Comparison of ENCODE assay signal across 8 cellular contexts in the genomic region with DNA sequence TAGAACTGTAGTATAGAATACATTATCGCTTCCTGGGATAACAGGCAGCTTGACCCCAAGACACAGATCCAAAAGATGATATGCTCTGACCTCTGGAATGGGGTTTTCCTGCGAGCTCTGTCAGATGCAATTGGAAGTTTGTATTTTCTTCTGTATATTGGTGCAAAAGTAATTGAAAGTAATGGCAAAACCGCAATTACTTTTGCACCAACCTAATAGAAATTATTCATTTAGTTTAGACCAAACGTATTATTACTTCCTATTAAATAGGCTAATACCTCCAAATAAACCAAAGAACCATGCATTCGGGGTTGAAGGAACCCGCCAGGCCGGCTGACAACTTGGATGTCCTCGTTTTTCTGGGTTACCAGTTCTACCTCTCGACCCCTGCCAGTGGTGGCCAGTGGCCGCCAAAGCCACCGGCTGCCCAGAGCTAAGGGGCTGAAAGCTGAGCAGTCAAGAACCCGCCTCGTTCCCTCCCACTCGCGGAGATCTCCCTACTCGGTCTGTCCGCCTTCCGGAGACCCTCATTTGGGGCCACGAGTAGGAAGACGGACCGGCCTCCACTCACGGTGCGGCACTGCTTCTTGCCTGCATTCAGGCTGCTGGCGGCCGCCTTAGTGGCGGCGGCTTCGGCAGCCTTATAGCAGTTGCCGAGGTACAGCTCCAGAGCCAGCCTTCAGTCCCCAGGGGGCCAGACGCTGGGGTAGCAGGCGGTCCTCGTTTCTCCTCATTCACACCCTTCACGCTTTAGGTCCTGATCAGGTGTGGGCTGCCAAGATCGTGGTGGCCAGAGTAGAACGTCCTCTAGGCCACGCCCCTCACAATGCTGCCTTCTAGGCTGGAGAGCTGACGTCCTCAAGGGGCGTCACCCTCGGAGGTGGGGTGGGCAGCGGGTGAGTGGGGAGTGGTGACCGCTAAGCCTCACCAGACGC.
DNase-seq lines count a peak whose midpoint lies in the region; ATAC-seq, FAIRE-seq and TF ChIP-seq lines count a peak whose summit lies in the region.

No MANE protein-coding gene starts in this region.

- no peak for TF ChIP-seq RAD21 in H1 (IDR thresholded peaks at IDR 0.05 in 1 of 2, conservative IDR thresholded peaks at IDR 0.05 in 1 of 2; ENCODE audit: low read depth in 2 of 2, low read length in 2 of 2)

- H2AFZ ChIP-seq in H1 (ENCODE audit: low read length), result no peak overlapping the region; the same call in 1 of the 2 replicates

- DNase-seq in H54 (ENCODE audit: insufficient read length, low spot score), result peak; percentile 12
- peak; percentile 46 for DNase-seq in NCI-H82 treated with DMSO at 0.1 percent for 48 hours (lab: John Stamatoyannopoulos, UW; ENCODE audit: unreplicated experiment)
- peak in 1 of 2 experiments; percentile 66 for DNase-seq in H1 (ENCODE audit: low read depth in 1 of 2, low spot score in 2 of 2)
- peak; percentile 17 for DNase-seq in middle frontal gyrus (ENCODE audit: extremely low spot score, low spot score)
- DNase-seq in aorta, result peak; percentile 59 to 85
- no peak for DNase-seq in NCI-H187 treated with DMSO at 0.1 percent for 48 hours (lab: John Stamatoyannopoulos, UW)
- no peak for DNase-seq in NCI-H2171 (lab: John Stamatoyannopoulos, UW)
- DNase-seq in Kasumi-1 (lab: John Stamatoyannopoulos, UW), result no peak

- peak overlapping the region in 1 of 4 experiments; percentile 30; a peak in 2 of 7 replicates for H3K9ac ChIP-seq in H1 (replicated peaks in 1 of 4; ENCODE audit: extremely low read depth in 1 of 4, low read depth in 3 of 4, low read length in 3 of 4)

- H4K5ac ChIP-seq in H1 (ENCODE audit: insufficient read length, low read depth, low read length), result no peak overlapping the region

- peak; percentile 82 for ATAC-seq in aorta (ENCODE audit: low FRiP score)

- 14% methylated on average over 40 of the region's 42 CpGs; no CpG with 5 or more reads in 1 of the 2 experiments for whole genome bisulfite sequencing in H1 (ENCODE audit: extremely low coverage in 1 of 2, insufficient coverage in 1 of 2, insufficient read length in 1 of 2, insufficient replicate concordance in 2 of 2, low coverage in 1 of 2, low lambda C conversion rate in 2 of 2, missing lambda C conversion rate in 1 of 2), 2 experiments
- 10 to 34% methylated on average over 42 of the region's 42 CpGs for WGBS in aorta, 2 donors

- H3K4me2 ChIP-seq in H1 (ENCODE audit: insufficient read depth in 1 of 2, low read depth in 2 of 2, low read length in 2 of 2), result peak overlapping the region; percentile 57 to 86

- no peaks in the 10 kb centered on the region for H3K79me1 ChIP-seq in H1 (ENCODE audit: low read depth, low read length)

- H3K36me3 ChIP-seq in H1 (ENCODE audit: control insufficient read depth in 2 of 4, insufficient read depth in 4 of 4, low read length in 3 of 4) (no peaks in the 10 kb centered on the region), aorta (ENCODE audit: control insufficient read depth in 1 of 2, insufficient read depth in 2 of 2, low read length in 1 of 2) (no peaks in the 10 kb centered on the region)

- H3K27me3 ChIP-seq in H1 (replicated peaks in 1 of 4; ENCODE audit: control insufficient read depth in 3 of 4, extremely low read depth in 1 of 4, insufficient read depth in 3 of 4, low read length in 3 of 4) (no peaks in the 10 kb centered on the region), aorta (ENCODE audit: control insufficient read depth in 1 of 2, insufficient read depth in 2 of 2, low read length in 1 of 2) (no peaks in the 10 kb centered on the region)

- no peaks in the 10 kb centered on the region for H3K79me2 ChIP-seq in H1 (ENCODE audit: control insufficient read depth in 1 of 2, insufficient read depth in 2 of 2, low read length in 2 of 2)

- H2BK12ac ChIP-seq in H1 (ENCODE audit: low read depth, low read length), result no peak overlapping the region

- no peaks in the 10 kb centered on the region for H3K23me2 ChIP-seq in H1 (ENCODE audit: low read depth, low read length)

- H2BK120ac ChIP-seq in H1 (replicated peaks; ENCODE audit: low read depth, low read length), result no peak overlapping the region

- H3K4me1 ChIP-seq in H1 (replicated peaks in 1 of 4; ENCODE audit: control insufficient read depth in 3 of 4, insufficient read depth in 4 of 4, low read length in 3 of 4) (no peaks in the 10 kb centered on the region), aorta (ENCODE audit: control insufficient read depth in 1 of 2, insufficient read depth in 2 of 2, low read length in 2 of 2) (no peaks in the 10 kb centered on the region)

- no peak overlapping the region for H2BK5ac ChIP-seq in H1 (ENCODE audit: low read depth, low read length)

- H2AK5ac ChIP-seq in H1 (ENCODE audit: low read depth, low read length), result no peak overlapping the region

- no peak overlapping the region for H3K27ac ChIP-seq in H1 (ENCODE audit: low read depth, low read length)
- H3K27ac ChIP-seq in aorta (ENCODE audit: low read depth in 1 of 2, low read length in 2 of 2), result no peak overlapping the region

- no peak overlapping the region for H3K56ac ChIP-seq in H1 (replicated peaks; ENCODE audit: insufficient read length, low read depth, low read length)

- no peak overlapping the region for H3K23ac ChIP-seq in H1 (ENCODE audit: insufficient read length)

- H3K9me3 ChIP-seq in H1 (ENCODE audit: insufficient read depth in 2 of 2, low read depth in 1 of 2, low read length in 1 of 2), result no peaks in the 10 kb centered on the region
- no peaks in the 10 kb centered on the region for H3K9me3 ChIP-seq in aorta (ENCODE audit: control insufficient read depth, low read length)

- CTCF ChIA-PET in H1 (lab: Charles Lee; ENCODE audit: partially characterized antibody), result interaction anchor here (0.5 kb wide), 2 partner anchors 33 to 79 kb away, joined by 3 read pairs; no protein-coding TSS in a partner anchor

- no peak overlapping the region for H3K18ac ChIP-seq in H1 (ENCODE audit: extremely low read depth, low read length)

- no peaks in the 10 kb centered on the region for H4K20me1 ChIP-seq in H1 (replicated peaks in 1 of 2; ENCODE audit: control insufficient read depth in 1 of 2, insufficient read depth in 2 of 2, low read length in 2 of 2)

- TF ChIP-seq POLR2A in H54 (IDR thresholded peaks at IDR 0.05; ENCODE audit: low read depth, low read length), result no peak
- TF ChIP-seq POLR2A in H1 (IDR thresholded peaks at IDR 0.05; ENCODE audit: control extremely low read depth in 1 of 2, low read depth in 2 of 2, low read length in 2 of 2), result no peak

- FAIRE-seq in H54 (lab: Jason Lieb, UNC) (no peak), H1 (lab: Jason Lieb, UNC) (peak; percentile 48)

- no peak overlapping the region for H4K91ac ChIP-seq in H1 (replicated peaks; ENCODE audit: insufficient read length, low read length)

- H3K14ac ChIP-seq in H1 (ENCODE audit: insufficient read length), result no peak overlapping the region

- no peak overlapping the region for H3K4ac ChIP-seq in H1 (replicated peaks; ENCODE audit: insufficient read length, low read depth, low read length)

- POLR2A ChIA-PET in H1 (lab: Charles Lee; ENCODE audit: partially characterized antibody), result no interaction called here

- intact Hi-C loops in aorta (cut with DNase I), result no loop called here

- no peak overlapping the region for H4K8ac ChIP-seq in H1 (ENCODE audit: extremely low read depth, insufficient read depth, low read length)

- no peak for TF ChIP-seq EP300 in H1 (IDR thresholded peaks at IDR 0.05; ENCODE audit: borderline replicate concordance in 1 of 2, low read depth in 2 of 2, low read length in 2 of 2)

- no peak overlapping the region for H2BK20ac ChIP-seq in H1 (ENCODE audit: low read length)

- no peak overlapping the region for H2BK15ac ChIP-seq in H1 (ENCODE audit: low read length)

- H3K4me3 ChIP-seq in H1 (ENCODE audit: extremely low read depth in 1 of 4, insufficient read depth in 2 of 4, low read depth in 3 of 4, low read length in 4 of 4) (peak overlapping the region; percentile 50 to 69 (median 56)), aorta (ENCODE audit: low read length in 2 of 2) (no peak overlapping the region)

- no peak for TF ChIP-seq CTCF in H1 (IDR thresholded peaks at IDR 0.05; ENCODE audit: control extremely low read depth in 1 of 3, insufficient read depth in 1 of 3, low read depth in 1 of 3, low read length in 3 of 3)

TF ChIP-seq in H1, 55 proteins besides CTCF, POLR2A, EP300 and RAD21:
- peak in 1 of 2 experiments; percentile 40; a peak in 1 of 4 replicates for TF ChIP-seq SIN3A (conservative IDR thresholded peaks at IDR 0.05 in 1 of 2, IDR thresholded peaks at IDR 0.05 in 1 of 2; ENCODE audit: low read depth in 1 of 2, low read length in 2 of 2)
- TF ChIP-seq CREB1 (IDR thresholded peaks at IDR 0.05), result peak; percentile 50; the same call in 1 of the 2 replicates
- TF ChIP-seq KDM4A (IDR thresholded peaks at IDR 0.05; ENCODE audit: low read depth, low read length, severe bottlenecking), result peak; percentile 48
- TF ChIP-seq SP4 (IDR thresholded peaks at IDR 0.05; ENCODE audit: low read length), result no peak
- no peak for TF ChIP-seq POU5F1 (IDR thresholded peaks at IDR 0.05; ENCODE audit: low read depth, low read length)

Comparison
In these comparisons a context has a peak if more than half of its experiments do, and no peak if none do; other contexts are left out.
1. DNase-seq: peak in H54 (single experiment), NCI-H82 treated with DMSO at 0.1 percent for 48 hours (single experiment), middle frontal gyrus (single experiment) and aorta (2 of 2); none in NCI-H187 treated with DMSO at 0.1 percent for 48 hours (single experiment), NCI-H2171 (single experiment) and Kasumi-1 (0 of 2).
2. H3K4me3 ChIP-seq: peak in H1 (4 of 4); none in aorta (0 of 2).